In the genomic region with DNA sequence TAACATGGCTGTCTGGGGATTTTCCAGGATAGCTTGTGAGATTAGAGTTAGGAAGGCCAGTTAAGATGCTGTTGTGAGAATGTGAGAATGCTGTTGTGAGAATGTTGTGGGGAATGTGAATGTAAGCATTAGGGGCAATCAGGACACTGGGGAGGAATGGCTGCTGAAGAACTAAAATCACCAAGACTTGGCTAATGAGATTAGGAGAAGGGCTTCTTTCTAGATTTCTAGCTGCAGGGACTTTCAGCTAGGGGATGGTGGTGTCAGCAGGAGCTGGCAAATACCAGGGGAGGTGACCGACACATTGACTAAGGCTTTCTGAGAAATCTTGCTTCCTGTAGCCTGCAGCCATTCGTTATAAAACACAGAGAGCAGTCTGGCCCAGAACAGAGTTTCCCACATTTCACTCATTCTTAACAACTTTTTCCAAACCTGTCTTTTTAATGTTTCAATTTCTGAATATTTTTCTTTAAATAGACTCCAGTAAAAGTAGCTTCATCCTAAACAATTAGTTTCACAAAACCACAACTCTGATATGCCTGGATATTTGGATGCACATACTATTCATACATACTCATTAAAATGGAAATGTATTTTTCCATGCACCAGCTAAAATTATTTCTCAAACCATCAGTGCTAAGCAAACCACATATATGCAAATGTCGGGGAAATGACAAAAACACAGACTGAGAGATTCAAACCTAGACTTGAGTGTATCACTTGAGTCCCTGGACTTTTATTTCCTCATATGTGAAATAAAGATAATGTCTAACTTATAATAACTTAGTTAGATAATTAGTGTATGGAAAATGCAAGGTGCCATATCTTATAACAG, we compare ENCODE assay signal across 9 cellular contexts.
DNase-seq lines count a peak whose midpoint lies in the region; ATAC-seq and TF ChIP-seq lines count a peak whose summit lies in the region.
"Had no signal": no experiment of that assay in that cellular context is flagged by ENCODE, and none has a peak within 500 bp of the region (broad histone marks: within the 10 kb centered on the region; RNA-seq: fewer than 3 reads in every experiment).

No MANE protein-coding gene starts in this region.

- no peaks in the 10 kb centered on the region for H3K79me2 ChIP-seq in PC-9 (ENCODE audit: low read depth)

- no peaks in the 10 kb centered on the region for H3K9me2 ChIP-seq in PC-9 (ENCODE audit: insufficient read depth)

- H3K36me3 ChIP-seq in PC-9 (ENCODE audit: low read depth): no peaks in the 10 kb centered on the region

- H3F3A ChIP-seq in PC-9 (ENCODE audit: insufficient read depth, low read depth): peaks cover 7% of the 10 kb centered on the region; the same call in 1 of the 2 replicates

- no peaks in the 10 kb centered on the region for H4K20me1 ChIP-seq in PC-9 (ENCODE audit: insufficient read depth)

- H3K4me1 ChIP-seq in PC-9 (replicated peaks; ENCODE audit: insufficient read depth): peaks cover 24% of the 10 kb centered on the region

- H3K9me3 ChIP-seq in PC-9 (ENCODE audit: insufficient read depth, low read depth): 0 out of 2 replicates have a peak, but pooled peaks cover under 1% of the 10 kb centered on the region

- no peaks in the 10 kb centered on the region for H3K27me3 ChIP-seq in PC-9 (ENCODE audit: insufficient read depth, low read depth)

- H3K27ac ChIP-seq in PC-9: no peak overlapping the region

- ATAC-seq in GM18907 (IDR thresholded peaks at IDR 0.05; ENCODE audit: unreplicated experiment): peak; percentile 60
- ATAC-seq in GM21737 (IDR thresholded peaks at IDR 0.05; ENCODE audit: unreplicated experiment): peak; percentile 45
- ATAC-seq in HG03558 (IDR thresholded peaks at IDR 0.05; ENCODE audit: extremely low read depth, unreplicated experiment): peak; percentile 22

- intact Hi-C loops in PC-9 (cut with micrococcal nuclease; ENCODE audit: unreplicated experiment): no loop called here

- CTCF ChIA-PET in PC-9 (lab: Charles Lee): no interaction called here

- POLR2A ChIA-PET in PC-9 (lab: Charles Lee; ENCODE audit: unreplicated experiment): no interaction called here

- TF ChIP-seq CTCF in PC-9 (conservative IDR thresholded peaks at IDR 0.05): no peak

- H3K4me3 ChIP-seq in PC-9: no peak overlapping the region

- BruUV-seq in PC-9 (replicated peaks; lab: Mats Ljungman, UMichigan): no TSS peak

- H3K4me2 ChIP-seq in PC-9: no peak overlapping the region

- DNase-seq in islet precursor cell (peak; percentile 86), PC-9 (no peak), glomerular visceral epithelial cell (ENCODE audit: extremely low spot score) (no peak), NCI-H187 treated with DMSO at 0.1 percent for 48 hours (lab: John Stamatoyannopoulos, UW) (no peak), amniotic stem cell (lab: John Stamatoyannopoulos, UW) (no peak)
- DNase-seq: activated effector memory CD4-positive, alpha-beta T cell treated with Interleukin-2 at 50 U/mL for 16 hours had no signal

- no peak overlapping the region for H2AFZ ChIP-seq in PC-9
